1 cellular context compared by ENCODE assay signal in genomic region chr14:20613094-20614037, GRCh38.
TF ChIP-seq lines count a peak whose summit lies in the region.

No MANE protein-coding gene starts in this region.

TF ChIP-seq in SK-N-SH, 30 proteins besides CTCF, POLR2A, EP300 and RAD21 (continued from another document):
- no peak for TF ChIP-seq REST (IDR thresholded peaks at IDR 0.05; ENCODE audit: low read depth, low read length)
- no peak for TF ChIP-seq POLR2AphosphoS5 (IDR thresholded peaks at IDR 0.05; ENCODE audit: low read depth, low read length)
- peak; percentile 46; the same call in 1 of the 2 replicates for TF ChIP-seq TCF12 (IDR thresholded peaks at IDR 0.05)
- no peak for TF ChIP-seq IRF3 (IDR thresholded peaks at IDR 0.05; ENCODE audit: low read depth, low read length)
- TF ChIP-seq SIN3A (IDR thresholded peaks at IDR 0.05; ENCODE audit: borderline replicate concordance, low read depth, low read length), result 0 out of 2 replicates have a peak, but pooled peaks have one; percentile 38
- no peak for TF ChIP-seq GATA2 (CRISPR knock-in tag; IDR thresholded peaks at IDR 0.05)
- TF ChIP-seq NRF1 (IDR thresholded peaks at IDR 0.05; ENCODE audit: low read depth, low read length), result no peak
- TF ChIP-seq ELF1 (IDR thresholded peaks at IDR 0.05), result no peak
- TF ChIP-seq, protein P1, sequence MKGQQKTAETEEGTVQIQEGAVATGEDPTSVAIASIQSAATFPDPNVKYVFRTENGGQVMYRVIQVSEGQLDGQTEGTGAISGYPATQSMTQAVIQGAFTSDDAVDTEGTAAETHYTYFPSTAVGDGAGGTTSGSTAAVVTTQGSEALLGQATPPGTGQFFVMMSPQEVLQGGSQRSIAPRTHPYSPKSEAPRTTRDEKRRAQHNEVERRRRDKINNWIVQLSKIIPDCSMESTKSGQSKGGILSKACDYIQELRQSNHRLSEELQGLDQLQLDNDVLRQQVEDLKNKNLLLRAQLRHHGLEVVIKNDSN (IDR thresholded peaks at IDR 0.05; ENCODE audit: borderline replicate concordance, low read depth), result peak; percentile 58; the same call in 1 of the 2 replicates
- peak; percentile 4; the same call in 1 of the 2 replicates for TF ChIP-seq GABPA (IDR thresholded peaks at IDR 0.05; ENCODE audit: low read depth)
- TF ChIP-seq MEF2A (IDR thresholded peaks at IDR 0.05; ENCODE audit: borderline replicate concordance, low read depth), result no peak
- TF ChIP-seq CHD2 (IDR thresholded peaks at IDR 0.05; ENCODE audit: low read length, partially characterized antibody), result peak; percentile 9
- no peak for TF ChIP-seq FOXJ3 (CRISPR knock-in tag; IDR thresholded peaks at IDR 0.05)
- TF ChIP-seq PBX3 (IDR thresholded peaks at IDR 0.05), result peak; percentile 68
- TF ChIP-seq JUND (IDR thresholded peaks at IDR 0.05), result 0 out of 2 replicates have a peak, but pooled peaks have one; percentile 7
- TF ChIP-seq RXRA (IDR thresholded peaks at IDR 0.05; ENCODE audit: borderline replicate concordance, low read depth), result peak; percentile 31; the same call in 1 of the 2 replicates
- no peak for TF ChIP-seq RCOR1 (IDR thresholded peaks at IDR 0.05; ENCODE audit: low read length)
- 0 out of 2 replicates have a peak, but pooled peaks have one; percentile 11 for TF ChIP-seq TAF1 (IDR thresholded peaks at IDR 0.05; ENCODE audit: borderline replicate concordance, low read depth, low read length)
- TF ChIP-seq USF2 (IDR thresholded peaks at IDR 0.05; ENCODE audit: borderline replicate concordance, low read depth, low read length), result no peak
- TF ChIP-seq RFX5 (IDR thresholded peaks at IDR 0.05; ENCODE audit: low read length), result no peak
- TF ChIP-seq NFIC (IDR thresholded peaks at IDR 0.05; ENCODE audit: borderline replicate concordance), result 0 out of 2 replicates have a peak, but pooled peaks have one; percentile 20
- peak; percentile 49 for TF ChIP-seq FOSL2 (IDR thresholded peaks at IDR 0.05; ENCODE audit: borderline replicate concordance, low read depth)
- no peak for TF ChIP-seq FOXM1 (IDR thresholded peaks at IDR 0.05; ENCODE audit: low read depth)
- no peak for TF ChIP-seq YY1 (IDR thresholded peaks at IDR 0.05; ENCODE audit: low read depth)
- TF ChIP-seq, protein P2, sequence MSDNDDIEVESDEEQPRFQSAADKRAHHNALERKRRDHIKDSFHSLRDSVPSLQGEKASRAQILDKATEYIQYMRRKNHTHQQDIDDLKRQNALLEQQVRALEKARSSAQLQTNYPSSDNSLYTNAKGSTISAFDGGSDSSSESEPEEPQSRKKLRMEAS (IDR thresholded peaks at IDR 0.05; ENCODE audit: low read depth), result peak; percentile 91
